ENCODE assay signal across 1 cellular context in the genomic region with DNA sequence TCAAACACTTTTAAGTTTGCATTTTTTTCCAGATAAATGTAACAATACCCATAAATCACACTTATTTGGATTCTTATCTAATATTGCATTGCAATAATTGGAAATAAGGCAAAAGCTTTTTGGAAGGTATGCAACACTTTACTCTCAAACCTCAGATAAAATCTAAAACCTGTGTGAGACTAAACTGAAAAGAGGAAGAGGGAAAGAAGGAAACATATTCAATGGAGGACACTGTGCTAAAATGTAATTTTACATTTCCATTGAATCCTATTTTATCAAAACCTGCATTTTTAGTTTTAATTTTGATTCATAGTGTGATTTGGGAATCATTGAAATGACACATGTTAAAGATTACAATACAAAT.
TF ChIP-seq lines count a peak whose summit lies in the region.

No MANE protein-coding gene starts in this region.

TF ChIP-seq in HCT116, 20 proteins besides CTCF, POLR2A, EP300 and RAD21:
- TF ChIP-seq, protein P1, sequence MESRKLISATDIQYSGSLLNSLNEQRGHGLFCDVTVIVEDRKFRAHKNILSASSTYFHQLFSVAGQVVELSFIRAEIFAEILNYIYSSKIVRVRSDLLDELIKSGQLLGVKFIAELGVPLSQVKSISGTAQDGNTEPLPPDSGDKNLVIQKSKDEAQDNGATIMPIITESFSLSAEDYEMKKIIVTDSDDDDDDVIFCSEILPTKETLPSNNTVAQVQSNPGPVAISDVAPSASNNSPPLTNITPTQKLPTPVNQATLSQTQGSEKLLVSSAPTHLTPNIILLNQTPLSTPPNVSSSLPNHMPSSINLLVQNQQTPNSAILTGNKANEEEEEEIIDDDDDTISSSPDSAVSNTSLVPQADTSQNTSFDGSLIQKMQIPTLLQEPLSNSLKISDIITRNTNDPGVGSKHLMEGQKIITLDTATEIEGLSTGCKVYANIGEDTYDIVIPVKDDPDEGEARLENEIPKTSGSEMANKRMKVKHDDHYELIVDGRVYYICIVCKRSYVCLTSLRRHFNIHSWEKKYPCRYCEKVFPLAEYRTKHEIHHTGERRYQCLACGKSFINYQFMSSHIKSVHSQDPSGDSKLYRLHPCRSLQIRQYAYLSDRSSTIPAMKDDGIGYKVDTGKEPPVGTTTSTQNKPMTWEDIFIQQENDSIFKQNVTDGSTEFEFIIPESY (IDR thresholded peaks at IDR 0.05; ENCODE audit: extremely low read depth, insufficient replicate concordance, low read length), result no peak
- no peak for TF ChIP-seq JUND (IDR thresholded peaks at IDR 0.05)
- no peak for TF ChIP-seq EGR1 (IDR thresholded peaks at IDR 0.05; ENCODE audit: low read depth)
- TF ChIP-seq TCF7L2 (IDR thresholded peaks at IDR 0.05; ENCODE audit: borderline replicate concordance, extremely low read depth, insufficient read depth, insufficient read length), result no peak
- TF ChIP-seq ZNF274 (IDR thresholded peaks at IDR 0.05; ENCODE audit: low read depth, low read length), result no peak
TF ChIP-seq in HCT116: peak in this region for 0.
